ENCODE assay signal across 8 cellular contexts in genomic region chr11:62555464-62556092, GRCh38. TPM values are rescaled to one million over a fixed set of nuclear protein-coding genes. Genes with fewer than 3 reads are reported as not detected.
A peak's percentile ranks its signal among the peaks of the same experiment; 100 is the strongest.
DNase-seq lines count a peak whose midpoint lies in the region; ATAC-seq and TF ChIP-seq lines count a peak whose summit lies in the region.

No MANE protein-coding gene starts in this region.

- CTCF ChIA-PET in SK-N-SH (lab: Yijun Ruan, JAX), result interaction anchor here (1.4 to 11.8 kb wide), 3 partner anchors 12 to 174 kb away, joined by 3 to 90 read pairs (median 13); no protein-coding TSS in a partner anchor

- DNase-seq in SK-N-SH (peak; percentile 43), breast epithelium (ENCODE audit: low spot score in 2 of 2) (no peak), lower lobe of right lung (peak; percentile 77), type B pancreatic cell (ENCODE audit: extremely low spot score, unreplicated experiment) (no peak), WERI-Rb-1 (no peak), occipital lobe (lab: John Stamatoyannopoulos, UW) (no peak)

- no peaks in the 10 kb centered on the region for H3K27me3 ChIP-seq in SK-N-SH (ENCODE audit: insufficient read depth)
- no peaks in the 10 kb centered on the region for H3K27me3 ChIP-seq in breast epithelium
- H3K27me3 ChIP-seq in lower lobe of right lung (ENCODE audit: low read depth), result no peaks in the 10 kb centered on the region
- H3K27me3 ChIP-seq in WERI-Rb-1 (ENCODE audit: insufficient read depth, low read depth, severe bottlenecking), result no peaks in the 10 kb centered on the region

- H3K4me2 ChIP-seq in SK-N-SH, result peak overlapping the region; percentile 85

- H3K9me3 ChIP-seq in SK-N-SH (no peaks in the 10 kb centered on the region), breast epithelium (no peaks in the 10 kb centered on the region), lower lobe of right lung (no peaks in the 10 kb centered on the region), WERI-Rb-1 (ENCODE audit: severe bottlenecking) (no peaks in the 10 kb centered on the region)

- H2AFZ ChIP-seq in SK-N-SH (ENCODE audit: low read depth), result no peak overlapping the region

- TF ChIP-seq EP300 in SK-N-SH (IDR thresholded peaks at IDR 0.05; ENCODE audit: borderline replicate concordance in 1 of 2, low read depth in 1 of 2, low read length in 1 of 2), result no peak

- H3K27ac Mint-ChIP-seq in type B pancreatic cell, result peak overlapping the region; percentile 99

- no peaks in the 10 kb centered on the region for H3K27me3 Mint-ChIP-seq in type B pancreatic cell

- peaks cover 73% of the 10 kb centered on the region for H3K4me1 Mint-ChIP-seq in type B pancreatic cell (ENCODE audit: unreplicated experiment)

- intact Hi-C loops in breast epithelium (cut with DNase I; ENCODE audit: low total_unique reads) (no loop called here), lower lobe of right lung (cut with DNase I) (no loop called here)

- ATAC-seq in GM18508 (IDR thresholded peaks at IDR 0.05; ENCODE audit: insufficient read depth, unreplicated experiment), result peak; percentile 42
- ATAC-seq in HG03039 (IDR thresholded peaks at IDR 0.05; ENCODE audit: unreplicated experiment), result peak; percentile 30
- peak; percentile 20 to 41 for ATAC-seq in lower lobe of right lung

- H3F3A ChIP-seq in SK-N-SH (replicated peaks; ENCODE audit: insufficient read depth), result peaks cover 82% of the 10 kb centered on the region

- peak overlapping the region; percentile 79 for H3K4me3 Mint-ChIP-seq in type B pancreatic cell

- H3K27ac ChIP-seq in SK-N-SH (ENCODE audit: low read depth in 2 of 2, low read length in 1 of 2) (peak overlapping the region; percentile 85 to 97), breast epithelium (peak overlapping the region; percentile 96 to 98), lower lobe of right lung (peak overlapping the region; percentile 93), WERI-Rb-1 (no peak overlapping the region; the same call in 1 of the 2 replicates)

- no peak for TF ChIP-seq POLR2A in breast epithelium (IDR thresholded peaks at IDR 0.05)

- 48% methylated on average over 4 of the region's 4 CpGs for WGBS in SK-N-SH (ENCODE audit: low lambda C conversion rate)

- peaks cover 26% of the 10 kb centered on the region for H3K36me3 Mint-ChIP-seq in type B pancreatic cell

- TF ChIP-seq CTCF in SK-N-SH (IDR thresholded peaks at IDR 0.05) (no peak), breast epithelium (IDR thresholded peaks at IDR 0.05) (no peak), lower lobe of right lung (IDR thresholded peaks at IDR 0.05) (no peak), type B pancreatic cell (conservative IDR thresholded peaks at IDR 0.05) (no peak), WERI-Rb-1 (IDR thresholded peaks at IDR 0.05; ENCODE audit: low read depth, low read length) (no peak)

- peak overlapping the region; percentile 82 for H3K9ac ChIP-seq in SK-N-SH

- H3K4me1 ChIP-seq in SK-N-SH (ENCODE audit: control insufficient read depth in 1 of 2, insufficient read depth in 2 of 2, low read depth in 1 of 2, low read length in 1 of 2) (peaks cover 38 to 74% of the 10 kb centered on the region in 2 experiments), breast epithelium (peaks cover 39 to 56% of the 10 kb centered on the region in 2 donors), lower lobe of right lung (peaks cover 89% of the 10 kb centered on the region)

- TF ChIP-seq RAD21 in SK-N-SH (IDR thresholded peaks at IDR 0.05; ENCODE audit: low read length), result no peak

- H3K9me2 ChIP-seq in SK-N-SH, result no peaks in the 10 kb centered on the region

- peaks cover 41% of the 10 kb centered on the region; the same call in 1 of the 2 replicates for H3K79me2 ChIP-seq in SK-N-SH (ENCODE audit: insufficient read depth)

- H4K20me1 ChIP-seq in SK-N-SH (ENCODE audit: insufficient read depth), result no peaks in the 10 kb centered on the region

- H3K4me3 ChIP-seq in SK-N-SH (ENCODE audit: low read depth in 2 of 2, low read length in 1 of 2) (no peak overlapping the region; a peak in 1 of 4 replicates), breast epithelium (peak overlapping the region in 2 of 3 donors; percentile 23 to 55), lower lobe of right lung (peak overlapping the region; percentile 37), WERI-Rb-1 (ENCODE audit: low read depth, low read length) (no peak overlapping the region)

- no peaks in the 10 kb centered on the region for H3K9me3 Mint-ChIP-seq in type B pancreatic cell

- H3K36me3 ChIP-seq in SK-N-SH (replicated peaks in 1 of 2; ENCODE audit: control insufficient read depth in 1 of 2, insufficient read depth in 2 of 2, low read length in 1 of 2), result peaks cover 23 to 30% of the 10 kb centered on the region in 2 experiments
- H3K36me3 ChIP-seq in breast epithelium, result no peaks in the 10 kb centered on the region
- H3K36me3 ChIP-seq in lower lobe of right lung, result peaks cover 22% of the 10 kb centered on the region
- peaks cover 46% of the 10 kb centered on the region for H3K36me3 ChIP-seq in WERI-Rb-1

- POLR2A ChIA-PET in SK-N-SH (lab: Yijun Ruan, JAX), result interaction anchor here (0.7 to 1.3 kb wide), 4 partner anchors 9 to 110 kb away, joined by 3 to 4 read pairs (median 3); partner anchors contain the start of genes AHNAK, C11orf98, CSKMT and EEF1G

TF ChIP-seq in SK-N-SH, 30 proteins besides CTCF, POLR2A, EP300 and RAD21:
- TF ChIP-seq FOSL2 (IDR thresholded peaks at IDR 0.05; ENCODE audit: borderline replicate concordance, low read depth) (no peak), NRF1 (IDR thresholded peaks at IDR 0.05; ENCODE audit: low read depth, low read length) (no peak), ZBTB33 (IDR thresholded peaks at IDR 0.05; ENCODE audit: borderline replicate concordance, low read depth) (no peak), PBX3 (IDR thresholded peaks at IDR 0.05) (no peak), MXI1 (IDR thresholded peaks at IDR 0.05; ENCODE audit: low read depth, low read length) (no peak)

RNA-seq across cellular contexts. Expression of gene AHNAK, which starts 9.0 kb away (rescaled TPM):
- 57.8 and 62.3 TPM in 2 replicates for polyA plus RNA-seq in SK-N-SH (2012; rRNA removed)
- 49.7 and 55.0 TPM in 2 replicates for polyA plus RNA-seq in SK-N-SH (2012; cell fraction: cytosol; rRNA removed)
- 78.7 and 115 TPM in 2 replicates for polyA plus RNA-seq in SK-N-SH (2012; cell fraction: nucleus; rRNA removed)
- total RNA-seq in breast epithelium, result 1,000 to 10,000 TPM in 2 of 3 donors, 100 to 1,000 TPM in 1; 636 to 1,393 (median 1,040) TPM
- total RNA-seq in lower lobe of right lung, result 809 TPM
- 302 and 656 TPM in 2 replicates for total RNA-seq in type B pancreatic cell (ENCODE audit: low replicate concordance)
- total RNA-seq in occipital lobe, result 18.6 TPM

RNA-seq across cellular contexts. Expression of gene EEF1G, which starts 18.1 kb away (rescaled TPM):
- 1,853 and 2,105 TPM in 2 replicates for polyA plus RNA-seq in SK-N-SH (2012; rRNA removed)
- 1,837 and 2,039 TPM in 2 replicates for polyA plus RNA-seq in SK-N-SH (2012; cell fraction: cytosol; rRNA removed)
- polyA plus RNA-seq in SK-N-SH (2012; cell fraction: nucleus; rRNA removed), result 604 and 627 TPM in 2 replicates
- total RNA-seq in breast epithelium, result 1,000 to 10,000 TPM; 1,312 to 1,961 (median 1,794) TPM
- 899 TPM for total RNA-seq in lower lobe of right lung
- 1,846 and 2,051 TPM in 2 replicates for total RNA-seq in type B pancreatic cell (ENCODE audit: low replicate concordance)
- total RNA-seq in occipital lobe, result 1,633 TPM

RNA-seq across cellular contexts. Expression of gene TUT1, which starts 35.7 kb away (rescaled TPM):
- 27.3 and 30.0 TPM in 2 replicates for polyA plus RNA-seq in SK-N-SH (2012; rRNA removed)
- 10.5 and 13.8 TPM in 2 replicates for polyA plus RNA-seq in SK-N-SH (2012; cell fraction: cytosol; rRNA removed)
- 97.9 and 105 TPM in 2 replicates for polyA plus RNA-seq in SK-N-SH (2012; cell fraction: nucleus; rRNA removed)
- total RNA-seq in breast epithelium (10 to 100 TPM in 2 of 3 donors, 1 to 10 TPM in 1; 7.7 to 12.1 (median 10.7) TPM), lower lobe of right lung (15.8 TPM), type B pancreatic cell (ENCODE audit: low replicate concordance) (15.0 and 22.1 TPM in 2 replicates), occipital lobe (4.5 TPM)

RNA-seq across cellular contexts. Expression of gene MTA2, which starts 46.1 kb away (rescaled TPM):
- polyA plus RNA-seq in SK-N-SH (2012; rRNA removed), result 18.4 and 20.6 TPM in 2 replicates
- polyA plus RNA-seq in SK-N-SH (2012; cell fraction: cytosol; rRNA removed), result 12.7 and 15.6 TPM in 2 replicates
- polyA plus RNA-seq in SK-N-SH (2012; cell fraction: nucleus; rRNA removed), result 57.9 and 72.2 TPM in 2 replicates
- total RNA-seq in breast epithelium (10 to 100 TPM; 61.3 to 92.8 (median 85.5) TPM), lower lobe of right lung (68.4 TPM), type B pancreatic cell (ENCODE audit: low replicate concordance) (148 and 152 TPM in 2 replicates), occipital lobe (129 TPM)

RNA-seq across cellular contexts. Expression of gene EML3, which starts 57.0 kb away (rescaled TPM):
- 43.0 and 47.8 TPM in 2 replicates for polyA plus RNA-seq in SK-N-SH (2012; rRNA removed)
- polyA plus RNA-seq in SK-N-SH (2012; cell fraction: cytosol; rRNA removed), result 14.5 and 19.5 TPM in 2 replicates
- 247 and 252 TPM in 2 replicates for polyA plus RNA-seq in SK-N-SH (2012; cell fraction: nucleus; rRNA removed)
- total RNA-seq in breast epithelium (10 to 100 TPM; 34.7 to 58.7 (median 35.7) TPM), lower lobe of right lung (69.3 TPM), type B pancreatic cell (ENCODE audit: low replicate concordance) (46.0 and 76.0 TPM in 2 replicates), occipital lobe (4.5 TPM)

Comparison
In these comparisons a context has a peak if more than half of its experiments do, and no peak if none do; other contexts are left out.
1. DNase-seq: peak in SK-N-SH (single experiment) and lower lobe of right lung (single experiment); none in breast epithelium (0 of 2), type B pancreatic cell (single experiment), WERI-Rb-1 (single experiment) and occipital lobe (single experiment).
2. H3K4me3 ChIP-seq: peak in breast epithelium (2 of 3) and lower lobe of right lung (single experiment); none in SK-N-SH (0 of 2) and WERI-Rb-1 (single experiment).
3. RNA of gene AHNAK, which starts 9.0 kb away (total RNA-seq): 636 to 1,393 TPM in breast epithelium, 809 TPM in lower lobe of right lung (single experiment) and 302 to 656 TPM in type B pancreatic cell; 18.6 TPM in occipital lobe (single experiment); every median in the first group is over 10 times any median in the second.
4. Peak in every context shown above with its lines, with median percentiles within 50 percentile points of each other: ATAC-seq.